1 cellular context compared by ENCODE assay signal in the genomic region with DNA sequence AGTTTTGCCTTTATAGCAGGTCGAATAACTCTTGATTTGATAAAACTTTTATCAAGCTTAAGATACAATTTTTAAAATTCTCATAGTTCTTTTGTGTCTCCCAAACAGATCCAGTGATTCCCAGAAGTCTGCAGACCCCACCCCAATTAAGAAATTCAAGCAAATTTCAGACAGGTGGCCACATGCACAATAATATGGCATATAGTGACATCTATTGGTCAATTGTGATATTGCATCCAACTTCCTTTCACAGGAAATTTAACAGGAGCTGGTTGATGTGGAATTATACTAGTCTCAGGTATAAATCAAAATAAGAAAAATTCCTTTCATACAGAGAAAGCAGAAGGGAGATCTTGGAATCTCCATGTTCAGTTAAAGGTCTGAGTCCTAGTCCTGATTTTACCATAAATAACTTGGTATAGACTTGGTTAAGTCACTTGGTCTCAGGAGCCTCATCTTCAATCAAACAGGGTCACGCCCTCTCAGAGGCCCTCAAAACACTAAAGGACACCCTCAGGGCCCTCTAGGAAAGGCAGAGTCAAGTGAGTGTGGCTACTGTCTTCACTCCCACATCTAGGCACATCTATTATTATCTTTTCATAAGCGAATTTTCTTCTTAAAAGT.
TF ChIP-seq lines count a peak whose summit lies in the region.

No MANE protein-coding gene starts in this region.

TF ChIP-seq in H1, 55 proteins besides CTCF, POLR2A, EP300 and RAD21:
- TF ChIP-seq CHD7 (IDR thresholded peaks at IDR 0.05; ENCODE audit: insufficient replicate concordance, low read length) (no peak), NRF1 (IDR thresholded peaks at IDR 0.05; ENCODE audit: low read depth, low read length) (no peak), CEBPB (IDR thresholded peaks at IDR 0.05; ENCODE audit: low read depth, low read length) (no peak), CREB1 (IDR thresholded peaks at IDR 0.05) (no peak), SP2 (IDR thresholded peaks at IDR 0.05; ENCODE audit: low read length) (no peak), JUN (IDR thresholded peaks at IDR 0.05; ENCODE audit: low read depth, low read length) (no peak), CHD1 (IDR thresholded peaks at IDR 0.05; ENCODE audit: low read depth, low read length) (no peak)
